1 cellular context compared by ENCODE assay signal in genomic region chr14:77315115-77315944, GRCh38.
A peak's percentile ranks its signal among the peaks of the same experiment; 100 is the strongest.
TF ChIP-seq lines count a peak whose summit lies in the region.

No MANE protein-coding gene starts in this region.

TF ChIP-seq in HepG2, 621 proteins besides CTCF, POLR2A, EP300 and RAD21:
- TF ChIP-seq ZNF687 (CRISPR knock-in tag; IDR thresholded peaks at IDR 0.05), result peak; percentile 12; the same call in 1 of the 2 replicates
- TF ChIP-seq ZNF160 (CRISPR knock-in tag; IDR thresholded peaks at IDR 0.05), result no peak
